Comparison of ENCODE assay signal across 1 cellular context in genomic region chr3:101685050-101685400, GRCh38.
A peak's percentile ranks its signal among the peaks of the same experiment; 100 is the strongest.
TF ChIP-seq lines count a peak whose summit lies in the region.

No MANE protein-coding gene starts in this region.

TF ChIP-seq in K562, 482 proteins besides CTCF, POLR2A, EP300 and RAD21:
- TF ChIP-seq MNT (conservative IDR thresholded peaks at IDR 0.05), result no peak
- no peak for TF ChIP-seq FOXJ3 (CRISPR knock-in tag; IDR thresholded peaks at IDR 0.05)
- TF ChIP-seq ZNF282 (CRISPR knock-in tag; IDR thresholded peaks at IDR 0.05), result no peak
- no peak for TF ChIP-seq SIX5 (IDR thresholded peaks at IDR 0.05; ENCODE audit: borderline replicate concordance in 1 of 2, insufficient read depth in 1 of 2, low read depth in 1 of 2, low read length in 2 of 2)
- TF ChIP-seq RBFOX2 (IDR thresholded peaks at IDR 0.05; ENCODE audit: low read depth, low read length), result peak; percentile 52
- TF ChIP-seq BACH1 (tag; IDR thresholded peaks at IDR 0.05), result no peak
- TF ChIP-seq MLLT1 (IDR thresholded peaks at IDR 0.05), result 0 out of 4 replicates have a peak, but pooled peaks of 1 of the 2 experiments have one; percentile 19
- no peak for TF ChIP-seq SIN3B (IDR thresholded peaks at IDR 0.05; ENCODE audit: low read depth)
- TF ChIP-seq MXI1 (IDR thresholded peaks at IDR 0.05; ENCODE audit: low read depth, low read length), result no peak
